ENCODE assay signal across 25 cellular contexts in genomic region chr2:100971221-100971620, GRCh38.
"Had no signal": no experiment of that assay in that cellular context is flagged by ENCODE, and none has a peak within 500 bp of the region (broad histone marks: within the 10 kb centered on the region; RNA-seq: fewer than 3 reads in every experiment).

No MANE protein-coding gene starts in this region.

- H3K4me3 ChIP-seq: esophagus squamous epithelium, heart right ventricle, mucosa of descending colon, ovary, transverse colon, vagina had no signal

- H3K4me3 Mint-ChIP-seq: effector memory CD8-positive, alpha-beta T cell; mesothelial cell of epicardium; nephron progenitor cell; stimulated activated memory B cell treated with anti-CD40 and anti-IgM and Interleukin-4, amounts not matched to agents 10 μg/mL and 1 μg/mL and 100 μg/mL, for 72 hours had no signal

- H3K4me1 ChIP-seq: esophagus squamous epithelium, heart right ventricle, transverse colon, vagina had no signal

- DNase-seq: cortex of kidney; effector memory CD8-positive, alpha-beta T cell; erythroblast; esophagus squamous epithelium; foreskin melanocyte; glutamatergic neuron; heart right ventricle; hippocampal formation; kidney glomerular epithelial cell; mesenchymal stem cell; mucosa of descending colon; naive B cell; nephron progenitor cell; occipital lobe; ovary; posterior cingulate gyrus; retina; stimulated activated CD4-positive, alpha-beta T cell treated with anti-CD3 and anti-CD28 coated beads, Interleukin-4, amount 100 ng/mL, for 4 hours; stimulated activated naive CD8-positive, alpha-beta T cell treated with anti-CD3 and anti-CD28 coated beads, Interleukin-15, Interleukin-2, amounts not matched to agents 100 U/mL and 50 U/mL, for 24 hours; substantia nigra; transverse colon had no signal

- H3K9me3 Mint-ChIP-seq: effector memory CD8-positive, alpha-beta T cell; mesothelial cell of epicardium; naive B cell; nephron progenitor cell; stimulated activated memory B cell treated with anti-CD40 and anti-IgM and Interleukin-4, amounts not matched to agents 10 μg/mL and 1 μg/mL and 100 μg/mL, for 72 hours had no signal

- H3K36me3 ChIP-seq: ovary had no signal

- H3K9me3 ChIP-seq: esophagus squamous epithelium, heart right ventricle, mucosa of descending colon, ovary, transverse colon, vagina had no signal

- H3K27ac Mint-ChIP-seq: effector memory CD8-positive, alpha-beta T cell; mesothelial cell of epicardium; naive B cell; nephron progenitor cell; stimulated activated memory B cell treated with anti-CD40 and anti-IgM and Interleukin-4, amounts not matched to agents 10 μg/mL and 1 μg/mL and 100 μg/mL, for 72 hours had no signal

- ATAC-seq: effector memory CD8-positive, alpha-beta T cell; heart right ventricle; mucosa of descending colon; sciatic nerve; stimulated activated memory B cell treated with anti-CD40 and anti-IgM and Interleukin-4, amounts not matched to agents 10 μg/mL and 1 μg/mL and 100 μg/mL, for 72 hours; stimulated activated naive CD8-positive, alpha-beta T cell treated with anti-CD3 and anti-CD28 coated beads, Interleukin-15, Interleukin-2, amounts not matched to agents 100 U/mL and 50 U/mL, for 24 hours had no signal

- H3K36me3 Mint-ChIP-seq: mesothelial cell of epicardium; naive B cell; stimulated activated memory B cell treated with anti-CD40 and anti-IgM and Interleukin-4, amounts not matched to agents 10 μg/mL and 1 μg/mL and 100 μg/mL, for 72 hours had no signal

- H3K27me3 ChIP-seq: esophagus squamous epithelium, heart right ventricle, ovary, transverse colon, vagina had no signal

- H3K4me1 Mint-ChIP-seq: mesothelial cell of epicardium, nephron progenitor cell had no signal

- H3K27ac ChIP-seq: esophagus squamous epithelium, heart right ventricle, ovary, transverse colon, vagina had no signal
